ENCODE assay signal across 23 cellular contexts in the genomic region with DNA sequence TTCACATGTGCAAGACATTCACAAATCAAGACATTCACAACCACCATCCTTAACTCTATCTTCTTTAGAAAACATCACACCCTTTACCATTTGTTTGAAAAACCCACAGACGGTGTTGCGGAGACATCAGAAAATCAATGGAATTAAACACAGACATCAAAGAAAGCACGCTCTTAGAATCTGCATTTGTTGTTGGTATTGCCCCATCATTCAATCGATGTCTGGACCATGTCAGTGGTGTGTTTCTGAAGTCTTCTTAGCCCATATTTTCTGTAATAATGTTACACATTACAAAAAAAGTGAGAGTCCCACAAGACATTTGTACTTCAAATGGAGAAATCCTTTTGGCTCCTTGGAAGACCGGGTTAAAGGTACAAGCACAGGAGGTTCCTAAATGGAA.
DNase-seq lines count a peak whose midpoint lies in the region; ATAC-seq, FAIRE-seq and TF ChIP-seq lines count a peak whose summit lies in the region.
"Had no signal": no experiment of that assay in that cellular context is flagged by ENCODE, and none has a peak within 500 bp of the region (broad histone marks: within the 10 kb centered on the region; RNA-seq: fewer than 3 reads in every experiment).

No MANE protein-coding gene starts in this region.

- TF ChIP-seq POLR2A in HepG2 (IDR thresholded peaks at IDR 0.05; ENCODE audit: insufficient read depth in 1 of 2, low read depth in 2 of 2, low read length in 2 of 2) (no peak), GM12891 (IDR thresholded peaks at IDR 0.05; ENCODE audit: low read depth, low read length) (no peak)

- H3K4me1 ChIP-seq in hepatocyte (ENCODE audit: insufficient read depth): peaks cover 9% of the 10 kb centered on the region
- H3K4me1 ChIP-seq in HepG2 (ENCODE audit: insufficient read depth, low read length): peaks cover 15% of the 10 kb centered on the region; the same call in 1 of the 2 replicates
- H3K4me1 ChIP-seq: A549; BE2C; BLaER1 treated with 17β-estradiol and CSF1 and Interleukin-3, amounts not matched to agents 10 nM and 100 nM; HAP-1 had no signal

- H3K27me3 ChIP-seq in hepatocyte (no peaks in the 10 kb centered on the region), HepG2 (ENCODE audit: control insufficient read depth in 1 of 2, insufficient read depth in 2 of 2, low read length in 2 of 2) (no peaks in the 10 kb centered on the region; a peak in 1 of 5 replicates)
- H3K27me3 ChIP-seq: BE2C; BLaER1 treated with 17β-estradiol and CSF1 and Interleukin-3, amounts not matched to agents 10 nM and 100 nM had no signal

- H3K36me3 ChIP-seq in hepatocyte (replicated peaks; ENCODE audit: insufficient read depth, low read depth): no peaks in the 10 kb centered on the region
- H3K36me3 ChIP-seq in HepG2 (replicated peaks in 1 of 2; ENCODE audit: control insufficient read depth in 1 of 2, insufficient read depth in 2 of 2, low read length in 2 of 2): no peaks in the 10 kb centered on the region
- H3K36me3 ChIP-seq: BE2C, HAP-1 had no signal

- H3K9me3 ChIP-seq in hepatocyte (ENCODE audit: low read depth) (no peaks in the 10 kb centered on the region), HepG2 (ENCODE audit: low read length) (no peaks in the 10 kb centered on the region)
- H3K9me3 ChIP-seq: A549, BE2C, HAP-1 had no signal

- H3K4me3 ChIP-seq in hepatocyte (no peak overlapping the region), HepG2 (replicated peaks in 1 of 3; ENCODE audit: insufficient read depth in 1 of 3, low read depth in 2 of 3, low read length in 3 of 3) (no peak overlapping the region)
- H3K4me3 ChIP-seq: A549; BLaER1 treated with 17β-estradiol and CSF1 and Interleukin-3, amounts not matched to agents 10 nM and 100 nM; HAP-1 had no signal

- DNase-seq in hepatocyte (ENCODE audit: low spot score) (no peak), HepG2 (ENCODE audit: low spot score) (no peak), progenitor cell of endocrine pancreas (ENCODE audit: low spot score, unreplicated experiment) (no peak), GM12891 (ENCODE audit: insufficient read length, low spot score) (no peak), left cardiac atrium (no peak)
- no peak for DNase-seq in activated T-helper 1 cell treated with anti-CD3 and anti-CD28 coated beads, Interleukin-12 subunit alpha, Interleukin-12 subunit beta, Interleukin-2, Interleukin-4 antibody, amounts not matched to agents 30 ng/mL and 10 ng/mL and 1 ng/mL, durations not matched to agents 14 hours and 24 hours and 36 hours (ENCODE audit: low spot score)
- DNase-seq: ACHN; AML-193; BE2C; Calu3; CD4-positive, alpha-beta T cell; CD8-positive, alpha-beta memory T cell; DMS53; DMS79 treated with DMSO at 0.1 percent for 48 hours; GF-D8; GOT3; HFFc6 had no signal

- no peak for TF ChIP-seq RAD21 in HepG2 (CRISPR knock-in tag; IDR thresholded peaks at IDR 0.05)

- H3K4me2 ChIP-seq in hepatocyte: no peak overlapping the region
- no peak overlapping the region for H3K4me2 ChIP-seq in HepG2 (ENCODE audit: low read depth, low read length)
- H3K4me2 ChIP-seq: A549; BLaER1 treated with 17β-estradiol and CSF1 and Interleukin-3, amounts not matched to agents 10 nM and 100 nM had no signal

- peak overlapping the region; percentile 65 for H3K27ac Mint-ChIP-seq in progenitor cell of endocrine pancreas
- no peak overlapping the region for H3K27ac Mint-ChIP-seq in activated T-helper 1 cell treated with anti-CD3 and anti-CD28 coated beads, Interleukin-12 subunit alpha, Interleukin-12 subunit beta, Interleukin-2, Interleukin-4 antibody, amounts not matched to agents 30 ng/mL and 10 ng/mL and 1 ng/mL, durations not matched to agents 14 hours and 24 hours and 36 hours
- H3K27ac Mint-ChIP-seq: CD14-positive monocyte; CD4-positive, alpha-beta T cell; HFFc6 had no signal

- POLR2A ChIA-PET in HepG2 (lab: Yijun Ruan, JAX): no interaction called here

- H3K27ac ChIP-seq in hepatocyte (peak overlapping the region; percentile 6), HepG2 (ENCODE audit: extremely low read length, insufficient read depth, low read length) (no peak overlapping the region)
- H3K27ac ChIP-seq: A549; BLaER1 treated with 17β-estradiol and CSF1 and Interleukin-3, amounts not matched to agents 10 nM and 100 nM had no signal

- H3K9me3 Mint-ChIP-seq in progenitor cell of endocrine pancreas (ENCODE audit: low read depth): peaks cover 3% of the 10 kb centered on the region
- H3K9me3 Mint-ChIP-seq in activated T-helper 1 cell treated with anti-CD3 and anti-CD28 coated beads, Interleukin-12 subunit alpha, Interleukin-12 subunit beta, Interleukin-2, Interleukin-4 antibody, amounts not matched to agents 30 ng/mL and 10 ng/mL and 1 ng/mL, durations not matched to agents 14 hours and 24 hours and 36 hours: no peaks in the 10 kb centered on the region
- H3K9me3 Mint-ChIP-seq: CD8-positive, alpha-beta memory T cell had no signal

- intact Hi-C loops in HepG2 (cut with micrococcal nuclease; ENCODE audit: unreplicated experiment): no loop called here
- intact Hi-C loops in activated T-helper 1 cell treated with anti-CD3 and anti-CD28 coated beads, Interleukin-12 subunit alpha, Interleukin-12 subunit beta, Interleukin-2, Interleukin-4 antibody, amounts not matched to agents 30 ng/mL and 10 ng/mL and 1 ng/mL, durations not matched to agents 14 hours and 24 hours and 36 hours (cut with micrococcal nuclease): no loop called here
- intact Hi-C loops in left cardiac atrium (cut with DNase I): no loop called here

- CTCF ChIA-PET in HepG2 (lab: Yijun Ruan, JAX; ENCODE audit: low intra/inter-chr PET ratio, low total read pairs): no interaction called here

- H3K4me3 Mint-ChIP-seq in progenitor cell of endocrine pancreas (ENCODE audit: low read depth): no peak overlapping the region
- H3K4me3 Mint-ChIP-seq in activated T-helper 1 cell treated with anti-CD3 and anti-CD28 coated beads, Interleukin-12 subunit alpha, Interleukin-12 subunit beta, Interleukin-2, Interleukin-4 antibody, amounts not matched to agents 30 ng/mL and 10 ng/mL and 1 ng/mL, durations not matched to agents 14 hours and 24 hours and 36 hours: no peak overlapping the region
- H3K4me3 Mint-ChIP-seq: CD14-positive monocyte; CD4-positive, alpha-beta T cell; CD8-positive, alpha-beta memory T cell; HFFc6 had no signal

- ATAC-seq in HepG2: no peak
- ATAC-seq in left cardiac atrium: no peak
- ATAC-seq: A549 had no signal

- no peaks in the 10 kb centered on the region for H3K9me2 ChIP-seq in hepatocyte (replicated peaks; ENCODE audit: insufficient read depth)

- TF ChIP-seq CTCF in hepatocyte (IDR thresholded peaks at IDR 0.05; ENCODE audit: poor library complexity) (no peak), HepG2 (CRISPR knock-in tag; IDR thresholded peaks at IDR 0.05) (no peak), progenitor cell of endocrine pancreas (IDR thresholded peaks at IDR 0.05; ENCODE audit: unreplicated experiment) (no peak)

- no peak for TF ChIP-seq EP300 in HepG2 (IDR thresholded peaks at IDR 0.05; ENCODE audit: low read depth in 2 of 2, low read length in 2 of 2)
- TF ChIP-seq EP300 in HepG2 (CRISPR knock-in tag; IDR thresholded peaks at IDR 0.05; ENCODE audit: borderline replicate concordance): no peak

- no peaks in the 10 kb centered on the region for H3K27me3 Mint-ChIP-seq in progenitor cell of endocrine pancreas
- H3K27me3 Mint-ChIP-seq in activated T-helper 1 cell treated with anti-CD3 and anti-CD28 coated beads, Interleukin-12 subunit alpha, Interleukin-12 subunit beta, Interleukin-2, Interleukin-4 antibody, amounts not matched to agents 30 ng/mL and 10 ng/mL and 1 ng/mL, durations not matched to agents 14 hours and 24 hours and 36 hours (ENCODE audit: insufficient read depth): no peaks in the 10 kb centered on the region
- H3K27me3 Mint-ChIP-seq: CD4-positive, alpha-beta T cell; CD8-positive, alpha-beta memory T cell had no signal

- peaks cover 20% of the 10 kb centered on the region for H3K4me1 Mint-ChIP-seq in progenitor cell of endocrine pancreas (ENCODE audit: low read depth)
- H3K4me1 Mint-ChIP-seq in activated T-helper 1 cell treated with anti-CD3 and anti-CD28 coated beads, Interleukin-12 subunit alpha, Interleukin-12 subunit beta, Interleukin-2, Interleukin-4 antibody, amounts not matched to agents 30 ng/mL and 10 ng/mL and 1 ng/mL, durations not matched to agents 14 hours and 24 hours and 36 hours (ENCODE audit: low read depth): peaks cover 21% of the 10 kb centered on the region
- H3K4me1 Mint-ChIP-seq: CD14-positive monocyte had no signal

- no peak for FAIRE-seq in HepG2 (lab: Jason Lieb, UNC)
- FAIRE-seq in GM12891 (lab: Jason Lieb, UNC): no peak
- FAIRE-seq: A549, GM12892, H54 had no signal

- WGBS in hepatocyte (ENCODE audit: low lambda C conversion rate, missing lambda C conversion rate): 69% methylated on average over 5 of the region's 5 CpGs
- WGBS in HepG2 (ENCODE audit: low lambda C conversion rate): 39% methylated on average over 5 of the region's 5 CpGs

- H4K20me1 ChIP-seq in hepatocyte (ENCODE audit: insufficient read depth, poor library complexity, severe bottlenecking): no peaks in the 10 kb centered on the region
- no peaks in the 10 kb centered on the region for H4K20me1 ChIP-seq in HepG2 (ENCODE audit: insufficient read depth, low read length)
- H4K20me1 ChIP-seq: BLaER1 treated with 17β-estradiol and CSF1 and Interleukin-3, amounts not matched to agents 10 nM and 100 nM had no signal

- H2AFZ ChIP-seq in hepatocyte: no peak overlapping the region
- no peak overlapping the region for H2AFZ ChIP-seq in HepG2 (ENCODE audit: low read length)

- H3K79me2 ChIP-seq in hepatocyte: no peaks in the 10 kb centered on the region
- H3K79me2 ChIP-seq in HepG2 (ENCODE audit: insufficient read depth, low read length): no peaks in the 10 kb centered on the region

- in situ Hi-C loops in HepG2 (cut with HindIII; ENCODE audit: extremely low pct_ligation_motif_present, low pct_unique_long_range_greater_than_20kb): no loop called here

- H3K9ac ChIP-seq in HepG2 (ENCODE audit: insufficient read depth, low read depth, low read length): no peak overlapping the region
- H3K9ac ChIP-seq: BLaER1 treated with 17β-estradiol and CSF1 and Interleukin-3, amounts not matched to agents 10 nM and 100 nM had no signal

- BruUV-seq in HepG2 (replicated peaks; lab: Mats Ljungman, UMichigan): no TSS peak

- peaks cover 17% of the 10 kb centered on the region for H3K36me3 Mint-ChIP-seq in progenitor cell of endocrine pancreas (ENCODE audit: insufficient read depth)
- peaks cover 44% of the 10 kb centered on the region for H3K36me3 Mint-ChIP-seq in activated T-helper 1 cell treated with anti-CD3 and anti-CD28 coated beads, Interleukin-12 subunit alpha, Interleukin-12 subunit beta, Interleukin-2, Interleukin-4 antibody, amounts not matched to agents 30 ng/mL and 10 ng/mL and 1 ng/mL, durations not matched to agents 14 hours and 24 hours and 36 hours (ENCODE audit: low read depth)

TF ChIP-seq in HepG2, 621 proteins besides CTCF, POLR2A, EP300 and RAD21:
- TF ChIP-seq SYNCRIP (IDR thresholded peaks at IDR 0.05; ENCODE audit: insufficient read depth, low read depth, low read length): no peak
- TF ChIP-seq SOX6 (IDR thresholded peaks at IDR 0.05): no peak
- TF ChIP-seq SOX6 (CRISPR knock-in tag; IDR thresholded peaks at IDR 0.05): 0 out of 2 replicates have a peak, but pooled peaks have one; percentile 2

TF ChIP-seq in GM12891, 5 proteins besides CTCF, POLR2A, EP300 and RAD21 (continues in another document):
- TF ChIP-seq TAF1 (IDR thresholded peaks at IDR 0.05; ENCODE audit: low read depth, low read length): no peak
- no peak for TF ChIP-seq PAX5 (IDR thresholded peaks at IDR 0.05; ENCODE audit: insufficient read depth, low read length, severe bottlenecking)
- TF ChIP-seq SPI1 (IDR thresholded peaks at IDR 0.05; ENCODE audit: low read depth, low read length): no peak
